In the genomic region with DNA sequence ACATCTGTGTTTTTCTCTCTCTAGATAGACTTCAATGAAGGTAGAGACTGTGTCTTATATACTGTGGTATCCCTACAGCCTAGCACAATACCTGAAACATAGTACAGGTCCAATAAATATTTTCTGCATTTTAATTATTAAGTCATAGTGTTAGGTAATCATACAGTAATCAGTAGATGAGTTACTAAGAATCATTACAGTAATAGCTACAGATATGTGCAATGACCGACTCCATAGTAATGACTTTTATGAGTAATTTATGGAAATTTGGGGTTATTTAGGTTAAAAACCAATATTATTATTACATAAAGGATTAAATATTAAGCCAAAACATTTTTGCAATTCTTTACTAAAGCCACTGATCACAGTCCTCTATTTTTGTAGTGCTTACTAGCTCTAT, we compare ENCODE assay signal across 20 cellular contexts. TPM values are rescaled to one million over a fixed set of nuclear protein-coding genes. Genes with fewer than 3 reads are reported as not detected.
DNase-seq lines count a peak whose midpoint lies in the region; ATAC-seq, FAIRE-seq and TF ChIP-seq lines count a peak whose summit lies in the region.
"Had no signal": no experiment of that assay in that cellular context is flagged by ENCODE, and none has a peak within 500 bp of the region (broad histone marks: within the 10 kb centered on the region; RNA-seq: fewer than 3 reads in every experiment).

No MANE protein-coding gene starts in this region.

- no peak overlapping the region for H2AFZ ChIP-seq in astrocyte (ENCODE audit: low read depth, low read length)

- H3K23ac ChIP-seq in mesendoderm (ENCODE audit: low read length): no peak overlapping the region

- no peak for TF ChIP-seq RAD21 in A549 (conservative IDR thresholded peaks at IDR 0.05 in 1 of 2, IDR thresholded peaks at IDR 0.05 in 1 of 2)

- CTCF ChIA-PET in A549 (lab: Yijun Ruan, JAX): interaction anchor here (0.9 kb wide), 1 partner anchor 14 kb away, joined by 3 read pairs; no protein-coding TSS in a partner anchor

- no peak overlapping the region for H2AK5ac ChIP-seq in mesendoderm (ENCODE audit: low read length)

- H2BK5ac ChIP-seq in mesendoderm (ENCODE audit: low read length): no peak overlapping the region

- FAIRE-seq in A549 (lab: Jason Lieb, UNC) (no peak), astrocyte (lab: Jason Lieb, UNC) (no peak), urothelium cell line (lab: Jason Lieb, UNC) (no peak)
- FAIRE-seq: D721Med had no signal

- TF ChIP-seq POLR2A in A549 (IDR thresholded peaks at IDR 0.05; ENCODE audit: low read length): no peak

- no peak for TF ChIP-seq EP300 in A549 (IDR thresholded peaks at IDR 0.05)

- no peak overlapping the region for H3K56ac ChIP-seq in mesendoderm (ENCODE audit: low read length)

- no peak overlapping the region for H3K18ac ChIP-seq in mesendoderm (ENCODE audit: low read length)

- peaks cover 14% of the 10 kb centered on the region for H3K36me3 Mint-ChIP-seq in astrocyte (ENCODE audit: low read depth, unreplicated experiment)
- peaks cover 32% of the 10 kb centered on the region for H3K36me3 Mint-ChIP-seq in osteocyte (ENCODE audit: unreplicated experiment)
- H3K36me3 Mint-ChIP-seq: IgD-negative memory B cell had no signal

- peaks cover 99% of the 10 kb centered on the region for H3K79me2 ChIP-seq in astrocyte (ENCODE audit: insufficient read depth, low read length)
- H3K79me2 ChIP-seq in mesendoderm (ENCODE audit: control insufficient read depth, insufficient read depth, low read length): peaks cover 24% of the 10 kb centered on the region

- H4K5ac ChIP-seq in mesendoderm (ENCODE audit: low read length): no peak overlapping the region

- H3K9ac ChIP-seq in astrocyte (ENCODE audit: low read length) (no peak overlapping the region), mesendoderm (ENCODE audit: low read length) (no peak overlapping the region)

- H3K27ac Mint-ChIP-seq in astrocyte (ENCODE audit: unreplicated experiment) (no peak overlapping the region), osteocyte (ENCODE audit: unreplicated experiment) (peak overlapping the region; percentile 42)
- H3K27ac Mint-ChIP-seq: IgD-negative memory B cell had no signal

- H3K9me3 ChIP-seq in A549 (no peaks in the 10 kb centered on the region), astrocyte (ENCODE audit: insufficient read depth, low read depth, low read length) (no peaks in the 10 kb centered on the region)
- H3K9me3 ChIP-seq: BE2C had no signal

- H3K4ac ChIP-seq in mesendoderm (ENCODE audit: low read depth, low read length): no peak overlapping the region

- no peak for TF ChIP-seq CTCF in A549 (IDR thresholded peaks at IDR 0.05)
- no peak for TF ChIP-seq CTCF in astrocyte (IDR thresholded peaks at IDR 0.05; ENCODE audit: insufficient read depth, low read depth, low read length)
- no peak for TF ChIP-seq CTCF in osteocyte (IDR thresholded peaks at IDR 0.05)

- no peak overlapping the region for H4K8ac ChIP-seq in mesendoderm (ENCODE audit: low read depth, low read length)

- POLR2A ChIA-PET in A549 (lab: Yijun Ruan, JAX): no interaction called here

- no peaks in the 10 kb centered on the region for H3K36me3 ChIP-seq in astrocyte (ENCODE audit: insufficient read depth, low read length)
- no peaks in the 10 kb centered on the region for H3K36me3 ChIP-seq in mesendoderm (ENCODE audit: control insufficient read depth, insufficient read depth, low read length)
- H3K36me3 ChIP-seq: BE2C had no signal

- no peaks in the 10 kb centered on the region for H3K9me3 Mint-ChIP-seq in astrocyte (ENCODE audit: unreplicated experiment)
- no peaks in the 10 kb centered on the region for H3K9me3 Mint-ChIP-seq in osteocyte (ENCODE audit: unreplicated experiment)
- H3K9me3 Mint-ChIP-seq: IgD-negative memory B cell had no signal

- no peak overlapping the region for H2BK120ac ChIP-seq in mesendoderm (ENCODE audit: low read depth, low read length)

- H3K27ac ChIP-seq in A549 (no peak overlapping the region), astrocyte (ENCODE audit: low read depth, low read length) (peak overlapping the region; percentile 9), mesendoderm (ENCODE audit: low read depth, low read length) (no peak overlapping the region)

- H3K27me3 ChIP-seq in astrocyte (ENCODE audit: insufficient read depth, low read length): no peaks in the 10 kb centered on the region
- no peaks in the 10 kb centered on the region for H3K27me3 ChIP-seq in mesendoderm (ENCODE audit: insufficient read depth, low read length, poor library complexity)
- H3K27me3 ChIP-seq: BE2C had no signal

- H3K27me3 Mint-ChIP-seq in astrocyte (ENCODE audit: low read depth, unreplicated experiment) (no peaks in the 10 kb centered on the region), osteocyte (ENCODE audit: unreplicated experiment) (no peaks in the 10 kb centered on the region)
- H3K27me3 Mint-ChIP-seq: IgD-negative memory B cell had no signal

- no peak overlapping the region for H2BK15ac ChIP-seq in mesendoderm (replicated peaks; ENCODE audit: low read depth)

- ATAC-seq in A549 (peak in 1 of 2 experiments; percentile 23; a peak in 1 of 6 replicates), HG02981 (IDR thresholded peaks at IDR 0.05; ENCODE audit: unreplicated experiment) (peak; percentile 69)

- no peak for DNase-seq in A549 (ENCODE audit: low read depth in 1 of 2, low spot score in 1 of 2)
- DNase-seq in astrocyte (ENCODE audit: low read depth): no peak
- DNase-seq in osteocyte (ENCODE audit: extremely low spot score, unreplicated experiment): no peak
- DNase-seq in urothelium cell line (ENCODE audit: low spot score): no peak
- DNase-seq in OCI-M1 (lab: John Stamatoyannopoulos, UW): no peak
- DNase-seq in NCI-H1105 treated with DMSO at 0.1 percent for 48 hours (lab: John Stamatoyannopoulos, UW): no peak
- DNase-seq in mesendoderm: no peak
- DNase-seq: BE2C, DMS53, GDM1, H7, NCI-H1417, NCI-H1694 treated with DMSO at 0.1 percent for 48 hours, NCI-H446, NCI-H526, RPMI8226, SHP77 had no signal

- H3K4me1 Mint-ChIP-seq in astrocyte (ENCODE audit: low read depth, unreplicated experiment) (peaks cover 44% of the 10 kb centered on the region), osteocyte (ENCODE audit: unreplicated experiment) (peaks cover 94% of the 10 kb centered on the region)
- H3K4me1 Mint-ChIP-seq: IgD-negative memory B cell had no signal

- H3K79me1 ChIP-seq in mesendoderm (ENCODE audit: low read length): peaks cover 5% of the 10 kb centered on the region

- 77% methylated on average over 1 of the region's 1 CpG for WGBS in A549 (ENCODE audit: missing lambda C conversion rate)
- no CpG with 5 or more reads among the region's 1 CpG for WGBS in mesendoderm (ENCODE audit: extremely low coverage, insufficient coverage, low lambda C conversion rate)

- peak overlapping the region; percentile 39 for H3K4me2 ChIP-seq in A549
- H3K4me2 ChIP-seq in astrocyte (ENCODE audit: low read length): no peak overlapping the region
- no peak overlapping the region for H3K4me2 ChIP-seq in mesendoderm (ENCODE audit: low read length)

- peaks cover 64% of the 10 kb centered on the region for H3K4me1 ChIP-seq in A549
- H3K4me1 ChIP-seq in astrocyte (ENCODE audit: insufficient read depth, low read length): peaks cover 22% of the 10 kb centered on the region
- peaks cover 3% of the 10 kb centered on the region for H3K4me1 ChIP-seq in mesendoderm (ENCODE audit: control insufficient read depth, low read depth, low read length)
- H3K4me1 ChIP-seq: BE2C had no signal

- H3K4me3 Mint-ChIP-seq in astrocyte (ENCODE audit: unreplicated experiment) (no peak overlapping the region), osteocyte (ENCODE audit: unreplicated experiment) (no peak overlapping the region)
- H3K4me3 Mint-ChIP-seq: IgD-negative memory B cell had no signal

- H4K20me1 ChIP-seq in astrocyte (ENCODE audit: insufficient read depth, low read length): peaks cover 28% of the 10 kb centered on the region

- no peak overlapping the region for H3K4me3 ChIP-seq in A549
- no peak overlapping the region for H3K4me3 ChIP-seq in astrocyte (ENCODE audit: insufficient read depth, low read depth, low read length)
- no peak overlapping the region for H3K4me3 ChIP-seq in mesendoderm (ENCODE audit: low read length)

TF ChIP-seq in A549, 52 proteins besides CTCF, POLR2A, EP300 and RAD21 (continues in another document):
- TF ChIP-seq KDM1A (IDR thresholded peaks at IDR 0.05; ENCODE audit: low read depth) (no peak), HOXA7 (CRISPR knock-in tag; IDR thresholded peaks at IDR 0.05) (no peak), SMC3 (IDR thresholded peaks at IDR 0.05) (no peak), FOSB (CRISPR knock-in tag; IDR thresholded peaks at IDR 0.05) (no peak), MAFK (IDR thresholded peaks at IDR 0.05; ENCODE audit: partially characterized antibody) (no peak), NR3C1 (IDR thresholded peaks at IDR 0.05) (no peak), CHD4 (IDR thresholded peaks at IDR 0.05; ENCODE audit: borderline replicate concordance) (no peak), E2F6 (IDR thresholded peaks at IDR 0.05; ENCODE audit: borderline replicate concordance, low read depth) (no peak), POLR2AphosphoS2 (conservative IDR thresholded peaks at IDR 0.05; ENCODE audit: low read length) (no peak), PHF8 (IDR thresholded peaks at IDR 0.05; ENCODE audit: borderline replicate concordance, low read depth) (no peak), RNF2 (IDR thresholded peaks at IDR 0.05; ENCODE audit: borderline replicate concordance, low read depth) (no peak), FOSL2 (IDR thresholded peaks at IDR 0.05) (no peak), FOSL2 (CRISPR knock-in tag; IDR thresholded peaks at IDR 0.05) (no peak)
- TF ChIP-seq, protein P1, sequence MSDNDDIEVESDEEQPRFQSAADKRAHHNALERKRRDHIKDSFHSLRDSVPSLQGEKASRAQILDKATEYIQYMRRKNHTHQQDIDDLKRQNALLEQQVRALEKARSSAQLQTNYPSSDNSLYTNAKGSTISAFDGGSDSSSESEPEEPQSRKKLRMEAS (IDR thresholded peaks at IDR 0.05): no peak

RNA-seq across cellular contexts. Expression of gene COL5A2, which starts 21.6 kb away (rescaled TPM):
- 215 and 244 TPM in 2 replicates for polyA plus RNA-seq in A549 (2011; rRNA removed)
- 66.7 and 70.8 TPM in 2 replicates for polyA plus RNA-seq in A549 (2012; cell fraction: cytosol; rRNA removed)
- 138 and 156 TPM in 2 replicates for polyA plus RNA-seq in A549 (2012; cell fraction: nucleus; rRNA removed)
- polyA plus RNA-seq in A549 (2017; fragmentation: RNase III; extraction: RNeasy Plus Mini Kit Qiagen cat#74134 plus additional on column Dnase treatment): 114 to 156 TPM (median 152 TPM) in 3 replicates
- 199 and 285 TPM in 2 replicates for polyA minus RNA-seq in A549 (2011; rRNA and poly(A)+ RNA removed)
- total RNA-seq in astrocyte: 429 and 580 TPM in 2 replicates
- 1,873 and 1,955 TPM in 2 replicates for total RNA-seq in osteocyte
- 74.1 TPM for polyA plus RNA-seq in mesendoderm (2013, experiment 1 of 2)
- 72.8 TPM for polyA plus RNA-seq in mesendoderm (2013, experiment 2 of 2)
- polyA plus RNA-seq: IgD-negative memory B cell had no signal
